11 cellular contexts compared by ENCODE assay signal in genomic region chr17:36931697-36932382, GRCh38. TPM values are rescaled to one million over a fixed set of nuclear protein-coding genes. Genes with fewer than 3 reads are reported as not detected.
DNase-seq lines count a peak whose midpoint lies in the region; ATAC-seq and TF ChIP-seq lines count a peak whose summit lies in the region.
"Had no signal": no experiment of that assay in that cellular context is flagged by ENCODE, and none has a peak within 500 bp of the region (broad histone marks: within the 10 kb centered on the region; RNA-seq: fewer than 3 reads in every experiment).

No MANE protein-coding gene starts in this region.

- POLR2A ChIA-PET in activated CD4-positive, alpha-beta T cell treated with anti-CD3 and anti-CD28 coated beads, Interleukin-2, amount 10 ng/mL, durations not matched to agents 7 days and 5 days (lab: Charles Lee), result no interaction called here
- POLR2A ChIA-PET in WTC11 (lab: Charles Lee), result no interaction called here

- H3K36me3 ChIP-seq in iPS-15b (ENCODE audit: control insufficient read depth, insufficient read depth, low read length), result no peaks in the 10 kb centered on the region
- H3K36me3 ChIP-seq: BLaER1, heart left ventricle had no signal

- peaks cover 92% of the 10 kb centered on the region for H3K27me3 Mint-ChIP-seq in activated CD4-positive, alpha-beta T cell treated with anti-CD3 and anti-CD28 coated beads, Interleukin-2, amount 10 ng/mL, durations not matched to agents 7 days and 5 days
- H3K27me3 Mint-ChIP-seq in WTC11 (ENCODE audit: low read depth), result peaks cover 94% of the 10 kb centered on the region

- peaks cover 50% of the 10 kb centered on the region for H3K4me1 Mint-ChIP-seq in activated CD4-positive, alpha-beta T cell treated with anti-CD3 and anti-CD28 coated beads, Interleukin-2, amount 10 ng/mL, durations not matched to agents 7 days and 5 days
- H3K4me1 Mint-ChIP-seq in WTC11, result peaks cover 75% of the 10 kb centered on the region
- H3K4me1 Mint-ChIP-seq in stimulated activated effector memory CD8-positive, alpha-beta T cell treated with anti-CD3 and anti-CD28 coated beads, Interleukin-12 subunit alpha, Interleukin-12 subunit beta, amount 100 ng/mL, for 72 hours, result peaks cover 49% of the 10 kb centered on the region

- H3K36me3 Mint-ChIP-seq in activated CD4-positive, alpha-beta T cell treated with anti-CD3 and anti-CD28 coated beads, Interleukin-2, amount 10 ng/mL, durations not matched to agents 7 days and 5 days (ENCODE audit: low read depth), result peaks cover 6% of the 10 kb centered on the region
- H3K36me3 Mint-ChIP-seq in WTC11, result no peaks in the 10 kb centered on the region
- H3K36me3 Mint-ChIP-seq in stimulated activated effector memory CD8-positive, alpha-beta T cell treated with anti-CD3 and anti-CD28 coated beads, Interleukin-12 subunit alpha, Interleukin-12 subunit beta, amount 100 ng/mL, for 72 hours, result peaks cover 12% of the 10 kb centered on the region

- CTCF ChIA-PET in activated CD4-positive, alpha-beta T cell treated with anti-CD3 and anti-CD28 coated beads, Interleukin-2, amount 10 ng/mL, durations not matched to agents 7 days and 5 days (lab: Charles Lee), result interaction anchor here (0.5 kb wide), 1 partner anchor 15 kb away, joined by 3 read pairs; no protein-coding TSS in a partner anchor
- CTCF ChIA-PET in WTC11 (lab: Charles Lee), result no interaction called here

- DNase-seq in activated CD4-positive, alpha-beta T cell treated with anti-CD3 and anti-CD28 coated beads, Interleukin-2, amount 10 ng/mL, durations not matched to agents 7 days and 5 days, result no peak
- no peak for DNase-seq in activated CD4-positive, alpha-beta T cell treated with anti-CD3 and anti-CD28 coated beads for 48 hours
- DNase-seq in WTC11 (ENCODE audit: low spot score) (no peak), NAMALWA (ENCODE audit: low spot score) (no peak)
- no peak for DNase-seq in stimulated activated effector memory CD8-positive, alpha-beta T cell treated with anti-CD3 and anti-CD28 coated beads, Interleukin-12 subunit alpha, Interleukin-12 subunit beta, amount 100 ng/mL, for 72 hours (ENCODE audit: low spot score in 2 of 2)
- DNase-seq in stimulated activated CD4-positive, alpha-beta T cell treated with anti-CD3 and anti-CD28 coated beads, Interleukin-2, amount 100 ng/mL, for 48 hours, result no peak
- DNase-seq: heart left ventricle, MM.1S had no signal

- no peaks in the 10 kb centered on the region for H3K9me3 Mint-ChIP-seq in activated CD4-positive, alpha-beta T cell treated with anti-CD3 and anti-CD28 coated beads, Interleukin-2, amount 10 ng/mL, durations not matched to agents 7 days and 5 days
- H3K9me3 Mint-ChIP-seq in WTC11, result no peaks in the 10 kb centered on the region
- H3K9me3 Mint-ChIP-seq in stimulated activated effector memory CD8-positive, alpha-beta T cell treated with anti-CD3 and anti-CD28 coated beads, Interleukin-12 subunit alpha, Interleukin-12 subunit beta, amount 100 ng/mL, for 72 hours, result no peaks in the 10 kb centered on the region

- peak overlapping the region; percentile 43 for H3K4me3 ChIP-seq in iPS-15b (ENCODE audit: low read depth, low read length)
- H3K4me3 ChIP-seq: BLaER1 had no signal

- ATAC-seq in WTC11 (no peak), GM19023 (IDR thresholded peaks at IDR 0.05; ENCODE audit: unreplicated experiment) (no peak)
- ATAC-seq in stimulated activated effector memory CD8-positive, alpha-beta T cell treated with anti-CD3 and anti-CD28 coated beads, Interleukin-12 subunit alpha, Interleukin-12 subunit beta, amount 100 ng/mL, for 72 hours, result no peak
- ATAC-seq: heart left ventricle had no signal

- peaks cover 95% of the 10 kb centered on the region for H3K27me3 ChIP-seq in iPS-15b (ENCODE audit: control insufficient read depth, insufficient read depth, low read length)

- H3K9me3 ChIP-seq in iPS-15b (ENCODE audit: control insufficient read depth, insufficient read depth, low read length), result no peaks in the 10 kb centered on the region
- H3K9me3 ChIP-seq: heart left ventricle had no signal

- no peak overlapping the region for H3K9ac ChIP-seq in iPS-15b (ENCODE audit: low read depth, low read length)
- H3K9ac ChIP-seq: BLaER1 had no signal

- H3K4me3 Mint-ChIP-seq in activated CD4-positive, alpha-beta T cell treated with anti-CD3 and anti-CD28 coated beads, Interleukin-2, amount 10 ng/mL, durations not matched to agents 7 days and 5 days, result peak overlapping the region; percentile 14
- peak overlapping the region; percentile 61 for H3K4me3 Mint-ChIP-seq in WTC11
- peak overlapping the region; percentile 78 for H3K4me3 Mint-ChIP-seq in stimulated activated effector memory CD8-positive, alpha-beta T cell treated with anti-CD3 and anti-CD28 coated beads, Interleukin-12 subunit alpha, Interleukin-12 subunit beta, amount 100 ng/mL, for 72 hours

- no peak for TF ChIP-seq CTCF in WTC11 (IDR thresholded peaks at IDR 0.05)

- no peak overlapping the region for H3K27ac Mint-ChIP-seq in activated CD4-positive, alpha-beta T cell treated with anti-CD3 and anti-CD28 coated beads, Interleukin-2, amount 10 ng/mL, durations not matched to agents 7 days and 5 days
- no peak overlapping the region for H3K27ac Mint-ChIP-seq in WTC11
- no peak overlapping the region for H3K27ac Mint-ChIP-seq in stimulated activated effector memory CD8-positive, alpha-beta T cell treated with anti-CD3 and anti-CD28 coated beads, Interleukin-12 subunit alpha, Interleukin-12 subunit beta, amount 100 ng/mL, for 72 hours

- H3K4me1 ChIP-seq in iPS-15b (ENCODE audit: control insufficient read depth, insufficient read depth, low read length), result peaks cover 31% of the 10 kb centered on the region

TF ChIP-seq in WTC11, 78 proteins besides CTCF, POLR2A, EP300 and RAD21 (continues in another document):
- no peak for TF ChIP-seq PREB (CRISPR knock-in tag; IDR thresholded peaks at IDR 0.05; ENCODE audit: borderline replicate concordance)
- no peak for TF ChIP-seq AR (CRISPR knock-in tag; IDR thresholded peaks at IDR 0.05)
- no peak for TF ChIP-seq GRHL2 (CRISPR knock-in tag; IDR thresholded peaks at IDR 0.05; ENCODE audit: insufficient replicate concordance, severe bottlenecking)
- no peak for TF ChIP-seq MLX (CRISPR knock-in tag; IDR thresholded peaks at IDR 0.05)
- TF ChIP-seq NR1H2 (CRISPR knock-in tag; IDR thresholded peaks at IDR 0.05), result no peak
- TF ChIP-seq USF1 (CRISPR knock-in tag; IDR thresholded peaks at IDR 0.05), result no peak
- no peak for TF ChIP-seq NFATC4 (CRISPR knock-in tag; IDR thresholded peaks at IDR 0.05)
- TF ChIP-seq ZNF671 (CRISPR knock-in tag; IDR thresholded peaks at IDR 0.05), result no peak
- TF ChIP-seq CDX4 (CRISPR knock-in tag; IDR thresholded peaks at IDR 0.05; ENCODE audit: borderline replicate concordance), result no peak

RNA-seq across cellular contexts. Expression of gene LHX1, which starts 5.4 kb away (rescaled TPM):
- total RNA-seq in activated CD4-positive, alpha-beta T cell treated with anti-CD3 and anti-CD28 coated beads, Interleukin-2, amount 10 ng/mL, durations not matched to agents 7 days and 5 days, result not detected
- total RNA-seq in WTC11 (2021), result 0.61 to 1.3 TPM (median 1.2 TPM) in 3 replicates
- total RNA-seq: heart left ventricle had no signal

RNA-seq across cellular contexts. Expression of gene AATF, which starts 16.9 kb away (rescaled TPM):
- total RNA-seq in activated CD4-positive, alpha-beta T cell treated with anti-CD3 and anti-CD28 coated beads, Interleukin-2, amount 10 ng/mL, durations not matched to agents 7 days and 5 days, result 10 to 100 TPM; 79.6 to 83.6 TPM
- 48.9 to 61.0 TPM (median 49.8 TPM) in 3 replicates for total RNA-seq in WTC11 (2021)

Comparison
In these comparisons a context has a peak if more than half of its experiments do, and no peak if none do; other contexts are left out.
1. H3K4me3 Mint-ChIP-seq: peak in every context shown above with its lines; median percentile 78 in stimulated activated effector memory CD8-positive, alpha-beta T cell treated with anti-CD3 and anti-CD28 coated beads, Interleukin-12 subunit alpha, Interleukin-12 subunit beta, amount 100 ng/mL, for 72 hours; 61 in WTC11; 14 in activated CD4-positive, alpha-beta T cell treated with anti-CD3 and anti-CD28 coated beads, Interleukin-2, amount 10 ng/mL, durations not matched to agents 7 days and 5 days.